ENCODE assay signal across 1 cellular context in genomic region chr2:52036853-52037252, GRCh38.
TF ChIP-seq lines count a peak whose summit lies in the region.

No MANE protein-coding gene starts in this region.

TF ChIP-seq in H1, 55 proteins besides CTCF, POLR2A, EP300 and RAD21:
- TF ChIP-seq MAX (IDR thresholded peaks at IDR 0.05) (no peak), FOSL1 (IDR thresholded peaks at IDR 0.05; ENCODE audit: insufficient read depth, low read depth, low read length) (no peak), EGR1 (IDR thresholded peaks at IDR 0.05; ENCODE audit: borderline replicate concordance, low read depth, low read length) (no peak), TEAD4 (IDR thresholded peaks at IDR 0.05; ENCODE audit: low read depth, low read length) (0 out of 2 replicates have a peak, but pooled peaks have one; percentile 12)
